Comparison of ENCODE assay signal across 8 cellular contexts in the genomic region with DNA sequence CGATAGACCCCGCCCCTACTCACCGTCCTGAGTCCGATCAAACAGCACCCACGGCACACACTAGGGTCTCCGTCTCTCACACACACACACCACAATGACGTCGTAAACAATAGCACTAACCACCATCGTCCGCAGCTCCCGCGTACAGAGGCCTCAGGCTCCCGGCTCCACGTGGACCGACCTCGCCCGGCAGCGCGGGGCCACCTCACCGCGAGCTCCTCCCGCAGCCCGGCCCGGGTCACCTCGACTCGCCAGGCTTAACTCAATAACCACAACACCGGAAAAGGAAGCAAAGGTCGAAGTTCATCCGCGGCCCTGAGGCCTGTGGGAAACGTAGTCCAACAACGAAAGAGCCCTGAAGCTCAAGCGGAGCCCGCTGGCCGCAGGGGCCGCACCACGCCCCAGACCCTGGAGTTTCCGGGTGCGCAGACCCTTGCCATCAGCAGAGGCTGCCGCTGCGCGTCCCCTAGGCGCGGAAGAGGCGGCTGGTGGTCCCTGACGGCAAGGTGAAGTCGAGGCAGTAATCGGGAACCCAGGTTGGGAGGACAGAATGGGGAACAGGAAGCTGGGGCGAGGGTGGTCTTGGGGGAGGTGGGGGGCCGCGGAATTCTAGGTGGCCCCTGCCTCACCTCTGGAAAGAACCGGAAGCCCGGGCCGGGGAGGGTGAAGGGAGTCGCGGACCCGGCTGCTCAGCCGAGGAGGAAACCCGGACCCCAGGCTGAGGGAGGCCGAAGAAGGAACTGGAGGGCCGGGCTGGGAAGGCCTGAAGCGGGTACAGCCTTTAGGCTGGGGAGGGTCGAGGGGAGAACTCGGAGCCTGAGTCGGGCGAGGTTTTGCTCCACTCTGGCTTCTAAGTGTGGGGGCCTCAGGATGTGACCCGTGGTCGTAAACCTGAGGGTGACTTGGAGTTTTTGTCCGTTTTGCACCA. TPM values are rescaled to one million over a fixed set of nuclear protein-coding genes. Genes with fewer than 3 reads are reported as not detected.
DNase-seq lines count a peak whose midpoint lies in the region; ATAC-seq and TF ChIP-seq lines count a peak whose summit lies in the region.

A gene (minus strand): TSS at position 273 of the 928 bp plus-strand sequence. CDS start 946 bp downstream, outside the sequence.

- peaks cover 34% of the 10 kb centered on the region for H3K79me2 ChIP-seq in PC-3 (ENCODE audit: low read length)

- intact Hi-C loops in PC-3 (cut with micrococcal nuclease), result no loop called here

- peak within 1 kb of the TSS; percentile 35; the same call in 1 of the 2 replicates for H3K27ac ChIP-seq in PC-3 (ENCODE audit: low read length)

- H3K9me2 ChIP-seq in PC-3 (replicated peaks; ENCODE audit: low read length), result no peaks in the 10 kb centered on the region

- H3K27me3 ChIP-seq in PC-3 (ENCODE audit: low read length) (no peaks in the 10 kb centered on the region), mucosa of stomach (ENCODE audit: control insufficient read depth, insufficient read depth, low read length) (no peaks in the 10 kb centered on the region)

- POLR2A ChIA-PET in PC-3 (lab: Charles Lee; ENCODE audit: unreplicated experiment), result no interaction called here

- BruUV-seq in PC-3 (replicated peaks; lab: Mats Ljungman, UMichigan), result no TSS peak

- peak within 1 kb of the TSS; percentile 85 for H3K4me2 ChIP-seq in PC-3 (ENCODE audit: low read length)

- TF ChIP-seq EP300 in Ishikawa (IDR thresholded peaks at IDR 0.05; ENCODE audit: borderline replicate concordance), result no peak

- H3K9me3 ChIP-seq in PC-3 (ENCODE audit: low read length), result no peaks in the 10 kb centered on the region
- no peaks in the 10 kb centered on the region for H3K9me3 ChIP-seq in mucosa of stomach (ENCODE audit: control insufficient read depth, low read length)

- H3K4me3 ChIP-seq in PC-3 (ENCODE audit: low read length) (peak within 1 kb of the TSS; percentile 98), mucosa of stomach (ENCODE audit: low read length) (peak within 1 kb of the TSS; percentile 97)

- H3K36me3 ChIP-seq in PC-3 (ENCODE audit: low read depth, low read length) (peaks cover 52% of the 10 kb centered on the region), mucosa of stomach (ENCODE audit: control insufficient read depth, insufficient read depth, low read length) (no peaks in the 10 kb centered on the region)

- H3K4me1 ChIP-seq in PC-3 (ENCODE audit: insufficient read depth, low read length) (no peaks in the 10 kb centered on the region), mucosa of stomach (ENCODE audit: control insufficient read depth, insufficient read depth, low read length) (peaks cover 15% of the 10 kb centered on the region)

- no peaks in the 10 kb centered on the region for H4K20me1 ChIP-seq in PC-3 (ENCODE audit: low read length)

- H2AFZ ChIP-seq in PC-3 (ENCODE audit: low read length), result peak within 1 kb of the TSS; percentile 98

- no peak for TF ChIP-seq CTCF in PC-3 (conservative IDR thresholded peaks at IDR 0.05; ENCODE audit: low read depth, low read length)

- ATAC-seq in GM21576 (IDR thresholded peaks at IDR 0.05; ENCODE audit: unreplicated experiment), result peak; percentile 90
- peak; percentile 97 for ATAC-seq in PC-3
- peak; percentile 98 for ATAC-seq in esophagus mucosa

- CTCF ChIA-PET in PC-3 (lab: Charles Lee), result no interaction called here

- peak; percentile 68 for DNase-seq in DMS153 treated with DMSO at 0.1 percent for 48 hours (lab: John Stamatoyannopoulos, UW; ENCODE audit: unreplicated experiment)
- peak; percentile 81 for DNase-seq in PC-3
- DNase-seq in activated T-cell treated with anti-CD3 and anti-CD28 coated beads, Interleukin-2, amount 50 U/mL, for 1 hour, result peak; percentile 85
- DNase-seq in stimulated activated CD8-positive, alpha-beta memory T cell treated with anti-CD3 and anti-CD28 coated beads, Interleukin-7, amount 100 ng/mL, for 1 hour (ENCODE audit: low read depth in 2 of 2), result peak; percentile 64 to 69

- TF ChIP-seq RAD21 in Ishikawa (IDR thresholded peaks at IDR 0.05; ENCODE audit: low read depth), result no peak

- no peaks in the 10 kb centered on the region for H3F3A ChIP-seq in PC-3 (ENCODE audit: low read length, unreplicated experiment)

- H3K9ac ChIP-seq in PC-3 (ENCODE audit: low read length) (peak within 1 kb of the TSS; percentile 79), mucosa of stomach (ENCODE audit: low read length) (peak within 1 kb of the TSS; percentile 95)

TF ChIP-seq in Ishikawa, 13 proteins besides CTCF, POLR2A, EP300 and RAD21:
- TF ChIP-seq, protein P1, sequence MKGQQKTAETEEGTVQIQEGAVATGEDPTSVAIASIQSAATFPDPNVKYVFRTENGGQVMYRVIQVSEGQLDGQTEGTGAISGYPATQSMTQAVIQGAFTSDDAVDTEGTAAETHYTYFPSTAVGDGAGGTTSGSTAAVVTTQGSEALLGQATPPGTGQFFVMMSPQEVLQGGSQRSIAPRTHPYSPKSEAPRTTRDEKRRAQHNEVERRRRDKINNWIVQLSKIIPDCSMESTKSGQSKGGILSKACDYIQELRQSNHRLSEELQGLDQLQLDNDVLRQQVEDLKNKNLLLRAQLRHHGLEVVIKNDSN (IDR thresholded peaks at IDR 0.05), result peak; percentile 56; the same call in 1 of the 2 replicates
- TF ChIP-seq ZBTB7A (IDR thresholded peaks at IDR 0.05; ENCODE audit: low read depth) (no peak; the same call in 1 of the 2 replicates), CREB1 (IDR thresholded peaks at IDR 0.05; ENCODE audit: low read depth) (peak; percentile 14; the same call in 1 of the 2 replicates), TEAD4 (IDR thresholded peaks at IDR 0.05) (no peak), EGR1 (IDR thresholded peaks at IDR 0.05) (0 out of 2 replicates have a peak, but pooled peaks have one; percentile 55), YY1 (IDR thresholded peaks at IDR 0.05; ENCODE audit: low read depth) (0 out of 2 replicates have a peak, but pooled peaks have one; percentile 18), NFIC (IDR thresholded peaks at IDR 0.05) (no peak), TAF1 (IDR thresholded peaks at IDR 0.05; ENCODE audit: low read depth) (no peak), CEBPB (IDR thresholded peaks at IDR 0.05) (no peak), TCF12 (IDR thresholded peaks at IDR 0.05; ENCODE audit: low read depth) (no peak), FOXM1 (IDR thresholded peaks at IDR 0.05; ENCODE audit: borderline replicate concordance, low read depth) (no peak)
- TF ChIP-seq, protein P2, sequence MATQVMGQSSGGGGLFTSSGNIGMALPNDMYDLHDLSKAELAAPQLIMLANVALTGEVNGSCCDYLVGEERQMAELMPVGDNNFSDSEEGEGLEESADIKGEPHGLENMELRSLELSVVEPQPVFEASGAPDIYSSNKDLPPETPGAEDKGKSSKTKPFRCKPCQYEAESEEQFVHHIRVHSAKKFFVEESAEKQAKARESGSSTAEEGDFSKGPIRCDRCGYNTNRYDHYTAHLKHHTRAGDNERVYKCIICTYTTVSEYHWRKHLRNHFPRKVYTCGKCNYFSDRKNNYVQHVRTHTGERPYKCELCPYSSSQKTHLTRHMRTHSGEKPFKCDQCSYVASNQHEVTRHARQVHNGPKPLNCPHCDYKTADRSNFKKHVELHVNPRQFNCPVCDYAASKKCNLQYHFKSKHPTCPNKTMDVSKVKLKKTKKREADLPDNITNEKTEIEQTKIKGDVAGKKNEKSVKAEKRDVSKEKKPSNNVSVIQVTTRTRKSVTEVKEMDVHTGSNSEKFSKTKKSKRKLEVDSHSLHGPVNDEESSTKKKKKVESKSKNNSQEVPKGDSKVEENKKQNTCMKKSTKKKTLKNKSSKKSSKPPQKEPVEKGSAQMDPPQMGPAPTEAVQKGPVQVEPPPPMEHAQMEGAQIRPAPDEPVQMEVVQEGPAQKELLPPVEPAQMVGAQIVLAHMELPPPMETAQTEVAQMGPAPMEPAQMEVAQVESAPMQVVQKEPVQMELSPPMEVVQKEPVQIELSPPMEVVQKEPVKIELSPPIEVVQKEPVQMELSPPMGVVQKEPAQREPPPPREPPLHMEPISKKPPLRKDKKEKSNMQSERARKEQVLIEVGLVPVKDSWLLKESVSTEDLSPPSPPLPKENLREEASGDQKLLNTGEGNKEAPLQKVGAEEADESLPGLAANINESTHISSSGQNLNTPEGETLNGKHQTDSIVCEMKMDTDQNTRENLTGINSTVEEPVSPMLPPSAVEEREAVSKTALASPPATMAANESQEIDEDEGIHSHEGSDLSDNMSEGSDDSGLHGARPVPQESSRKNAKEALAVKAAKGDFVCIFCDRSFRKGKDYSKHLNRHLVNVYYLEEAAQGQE (IDR thresholded peaks at IDR 0.05; ENCODE audit: low read depth), result no peak
- TF ChIP-seq, protein P3, sequence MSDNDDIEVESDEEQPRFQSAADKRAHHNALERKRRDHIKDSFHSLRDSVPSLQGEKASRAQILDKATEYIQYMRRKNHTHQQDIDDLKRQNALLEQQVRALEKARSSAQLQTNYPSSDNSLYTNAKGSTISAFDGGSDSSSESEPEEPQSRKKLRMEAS (IDR thresholded peaks at IDR 0.05), result peak; percentile 98

RNA-seq across cellular contexts. Expression of the gene that starts here (rescaled TPM):
- total RNA-seq in PC-3 (2014; rRNA removed) (2.9 and 3.1 TPM in 2 replicates), esophagus mucosa (3.8 TPM)

Comparison
In these comparisons a context has a peak if more than half of its experiments do, and no peak if none do; other contexts are left out.
1. Peak in every context shown above with its lines: DNase-seq, ATAC-seq, H3K4me3 ChIP-seq and H3K27ac ChIP-seq.